8 cellular contexts compared by ENCODE assay signal in genomic region chr7:149838992-149839408, GRCh38. TPM values are rescaled to one million over a fixed set of nuclear protein-coding genes. Genes with fewer than 3 reads are reported as not detected.
DNase-seq lines count a peak whose midpoint lies in the region; ATAC-seq and TF ChIP-seq lines count a peak whose summit lies in the region.

No MANE protein-coding gene starts in this region.

- H3K27ac ChIP-seq in temporal lobe (ENCODE audit: low read depth, low read length) = peak overlapping the region; percentile 22

- H3K4me1 ChIP-seq in adipocyte (ENCODE audit: control insufficient read depth, insufficient read depth, low read length) = peaks cover 9% of the 10 kb centered on the region

- no peak for ATAC-seq in GM19328 (IDR thresholded peaks at IDR 0.05; ENCODE audit: unreplicated experiment)

- H3K27me3 ChIP-seq in adipocyte (replicated peaks; ENCODE audit: control insufficient read depth, insufficient read depth, low read length) = peaks cover 11% of the 10 kb centered on the region

- DNase-seq in AG09319 (ENCODE audit: extremely low read depth, low read depth) (no peak), HK-2 (ENCODE audit: unreplicated experiment) (peak; percentile 41), adipocyte (ENCODE audit: low read depth) (peak; percentile 40), kidney tubule cell (ENCODE audit: low spot score) (peak; percentile 46), COR-L47 (lab: John Stamatoyannopoulos, UW) (no peak), NCI-H2107 treated with DMSO at 0.1 percent for 48 hours (lab: John Stamatoyannopoulos, UW; ENCODE audit: unreplicated experiment) (no peak)

- H3K9me3 ChIP-seq in adipocyte (ENCODE audit: control insufficient read depth, low read length) = no peaks in the 10 kb centered on the region

- H3K4me3 ChIP-seq in adipocyte (ENCODE audit: low read length) = peak overlapping the region; percentile 98

- peak overlapping the region; percentile 90 for H3K9ac ChIP-seq in adipocyte (ENCODE audit: low read length)

- no peaks in the 10 kb centered on the region for H3K36me3 ChIP-seq in adipocyte (ENCODE audit: control insufficient read depth, insufficient read depth, low read length, severe bottlenecking)

- TF ChIP-seq CTCF in AG09319 (IDR thresholded peaks at IDR 0.05; ENCODE audit: low read depth, low read length) = peak; percentile 19

RNA-seq across cellular contexts. Expression of gene ZNF862, which starts 0.8 kb away (rescaled TPM):
- 11.8 TPM for total RNA-seq in temporal lobe

RNA-seq across cellular contexts. Expression of gene ATP6V0E2, which starts 34.8 kb away (rescaled TPM):
- 115 TPM for total RNA-seq in temporal lobe

Comparison
In these comparisons a context has a peak if more than half of its experiments do, and no peak if none do; other contexts are left out.
1. DNase-seq: peak in HK-2 (single experiment), adipocyte (single experiment) and kidney tubule cell (single experiment); none in AG09319 (single experiment), COR-L47 (single experiment) and NCI-H2107 treated with DMSO at 0.1 percent for 48 hours (single experiment).